Comparison of ENCODE assay signal across 9 cellular contexts in the genomic region with DNA sequence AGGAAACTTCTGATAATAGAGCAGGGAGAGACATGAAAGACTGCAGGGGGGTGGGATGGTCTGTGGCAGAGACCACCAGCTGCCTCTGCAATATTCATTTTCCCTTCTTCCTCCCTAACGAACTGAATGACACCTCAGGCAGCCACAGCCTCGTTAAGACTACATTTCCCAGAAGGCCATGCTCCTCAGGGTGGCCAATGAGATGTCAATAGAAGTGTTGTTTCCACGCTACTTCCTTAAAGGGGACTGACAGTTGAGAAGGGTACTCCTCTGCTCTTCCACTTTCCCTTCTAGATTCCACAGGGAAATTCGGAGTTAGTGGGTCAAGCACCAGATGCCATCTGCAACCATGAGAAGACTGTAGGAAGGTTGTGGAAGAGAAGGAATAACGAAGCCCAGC. TPM values are rescaled to one million over a fixed set of nuclear protein-coding genes. Genes with fewer than 3 reads are reported as not detected.
A peak's percentile ranks its signal among the peaks of the same experiment; 100 is the strongest.
DNase-seq lines count a peak whose midpoint lies in the region; ATAC-seq, FAIRE-seq and TF ChIP-seq lines count a peak whose summit lies in the region.
"Had no signal": no experiment of that assay in that cellular context is flagged by ENCODE, and none has a peak within 500 bp of the region (broad histone marks: within the 10 kb centered on the region; RNA-seq: fewer than 3 reads in every experiment).

No MANE protein-coding gene starts in this region.

- peaks cover 3% of the 10 kb centered on the region; the same call in 1 of the 2 replicates for H3K4me1 ChIP-seq in GM12878 (ENCODE audit: control insufficient read depth, insufficient read depth, low read length)

- H3K79me2 ChIP-seq in GM12878 (ENCODE audit: control insufficient read depth, insufficient read depth, low read length): no peaks in the 10 kb centered on the region

- in situ Hi-C loops in GM12878 (cut with MboI): no loop called here

- WGBS in GM12878 (ENCODE audit: insufficient coverage, insufficient replicate concordance, low lambda C conversion rate, missing lambda C conversion rate): 11% methylated on average over 5 of the region's 5 CpGs

- intact Hi-C loops in GM12878 (cut with micrococcal nuclease; ENCODE audit: unreplicated experiment): no loop called here

- H3K9ac ChIP-seq in GM12878 (ENCODE audit: control insufficient read depth, insufficient read depth, low read length): no peak overlapping the region

- no peak overlapping the region; the same call in 1 of the 2 replicates for H3K27ac ChIP-seq in GM12878 (ENCODE audit: control insufficient read depth, insufficient read depth)

- SMC1A ChIA-PET in GM12878 (lab: Charles Lee; ENCODE audit: uncharacterized antibody, unreplicated experiment): interaction anchor here (0.7 to 1.0 kb wide), 2 partner anchors 14 to 42 kb away, joined by 3 read pairs; no protein-coding TSS in a partner anchor

- H3K4me2 ChIP-seq in GM12878 (ENCODE audit: control insufficient read depth, insufficient read depth): peak overlapping the region; percentile 82

- CTCF ChIA-PET in GM12878 (lab: Yijun Ruan, JAX): interaction anchor here (0.7 kb wide), 1 partner anchor 18 kb away, joined by 3 read pairs; no protein-coding TSS in a partner anchor

- BruUV-seq in GM12878 (replicated peaks; lab: Mats Ljungman, UMichigan): no TSS peak

- H4K20me1 ChIP-seq in GM12878 (ENCODE audit: control insufficient read depth, insufficient read depth): no peaks in the 10 kb centered on the region

- no peak for TF ChIP-seq CTCF in GM12878 (IDR thresholded peaks at IDR 0.05 in 2 of 3, conservative IDR thresholded peaks at IDR 0.05 in 1 of 3; ENCODE audit: control insufficient read depth in 2 of 3, extremely low read depth in 1 of 3, insufficient read depth in 1 of 3, low read depth in 3 of 3, low read length in 3 of 3)

- H3K4me3 ChIP-seq in Jurkat, Clone E6-1 (ENCODE audit: low read length): no peak overlapping the region
- H3K4me3 ChIP-seq in GM12878: peak overlapping the region; percentile 49; the same call in 1 of the 2 replicates

- H3K9me3 ChIP-seq in GM12878 (replicated peaks; ENCODE audit: control insufficient read depth, insufficient read depth, low read length): no peaks in the 10 kb centered on the region; the same call in 2 of the 3 replicates

- no peak for TF ChIP-seq RAD21 in GM12878 (IDR thresholded peaks at IDR 0.05; ENCODE audit: insufficient read depth, low read depth, low read length)

- no peak for TF ChIP-seq EP300 in GM12878 (IDR thresholded peaks at IDR 0.05; ENCODE audit: borderline replicate concordance in 1 of 2, control insufficient read depth in 1 of 2, low read depth in 2 of 2, low read length in 2 of 2)

- H3K36me3 ChIP-seq in GM12878 (ENCODE audit: control insufficient read depth in 2 of 2, insufficient read depth in 2 of 2, low read length in 1 of 2): no peaks in the 10 kb centered on the region

- TF ChIP-seq POLR2A in GM12878 (IDR thresholded peaks at IDR 0.05; ENCODE audit: low read depth, low read length): no peak

- RAD21 ChIA-PET in GM12878 (lab: Charles Lee; ENCODE audit: unreplicated experiment): interaction anchor here (0.6 kb wide), 1 partner anchor 9 kb away, joined by 4 read pairs; no protein-coding TSS in a partner anchor

- peak overlapping the region; percentile 98 for H2AFZ ChIP-seq in GM12878 (ENCODE audit: control insufficient read depth, low read depth, low read length)

- peak; percentile 1 for DNase-seq in NCI-H510A treated with DMSO at 0.1 percent for 48 hours (lab: John Stamatoyannopoulos, UW)
- no peak for DNase-seq in NCI-H510A (lab: John Stamatoyannopoulos, UW)
- peak; percentile 28 for DNase-seq in Jurkat, Clone E6-1 (ENCODE audit: low read depth, low spot score)
- peak; percentile 44 for DNase-seq in GM12878 (ENCODE audit: low read depth, low spot score)
- peak; percentile 48 for DNase-seq in left lobe of liver (ENCODE audit: low spot score)
- no peak for DNase-seq in NCI-H146 (lab: John Stamatoyannopoulos, UW)
- no peak for DNase-seq in HK-2 (ENCODE audit: unreplicated experiment)

- ATAC-seq in GM21529 (IDR thresholded peaks at IDR 0.05; ENCODE audit: unreplicated experiment) (peak; percentile 99), GM12878 (peak; percentile 100), left lobe of liver (peak; percentile 98)

- no peaks in the 10 kb centered on the region for H3K27me3 ChIP-seq in GM12878 (replicated peaks in 1 of 2; ENCODE audit: control insufficient read depth in 2 of 2, insufficient read depth in 2 of 2, low read length in 1 of 2)

- FAIRE-seq in GM12878 (lab: Jason Lieb, UNC): peak; percentile 79
- FAIRE-seq: TTC549 had no signal

- POLR2A ChIA-PET in GM12878 (lab: Charles Lee): no interaction called here

TF ChIP-seq in GM12878, 131 proteins besides CTCF, POLR2A, EP300 and RAD21 (continues in another document):
- peak; percentile 34; the same call in 1 of the 2 replicates for TF ChIP-seq CHD2 (IDR thresholded peaks at IDR 0.05; ENCODE audit: borderline replicate concordance, low read depth, low read length)
- no peak for TF ChIP-seq TAF1 (IDR thresholded peaks at IDR 0.05; ENCODE audit: borderline replicate concordance, low read depth, low read length)
- TF ChIP-seq SRF (IDR thresholded peaks at IDR 0.05; ENCODE audit: low read depth in 2 of 2, low read length in 2 of 2): no peak
- TF ChIP-seq MTA3 (IDR thresholded peaks at IDR 0.05; ENCODE audit: borderline replicate concordance, low read length): no peak
- TF ChIP-seq CREM (IDR thresholded peaks at IDR 0.05; ENCODE audit: low read depth): peak; percentile 57; the same call in 1 of the 2 replicates
- no peak for TF ChIP-seq MEF2A (IDR thresholded peaks at IDR 0.05; ENCODE audit: insufficient read depth, low read depth, low read length)
- TF ChIP-seq RFX5 (IDR thresholded peaks at IDR 0.05; ENCODE audit: low read depth, low read length): peak; percentile 90
- peak; percentile 82 for TF ChIP-seq HCFC1 (IDR thresholded peaks at IDR 0.05; ENCODE audit: low read length)
- 0 out of 2 replicates have a peak, but pooled peaks have one; percentile 56 for TF ChIP-seq YY1 (IDR thresholded peaks at IDR 0.05; ENCODE audit: low read depth, low read length)
- no peak for TF ChIP-seq FOS (IDR thresholded peaks at IDR 0.05; ENCODE audit: borderline replicate concordance, extremely low read depth, insufficient read length)
- TF ChIP-seq IKZF1 (conservative IDR thresholded peaks at IDR 0.05): peak; percentile 35; the same call in 1 of the 2 replicates
- peak; percentile 41; the same call in 1 of the 2 replicates for TF ChIP-seq GABPA (IDR thresholded peaks at IDR 0.05; ENCODE audit: low read depth)
- no peak for TF ChIP-seq PRDM15 (CRISPR knock-in tag; IDR thresholded peaks at IDR 0.05)

RNA-seq across cellular contexts. Expression of gene DAPK1, which starts 52.0 kb away (rescaled TPM):
- polyA plus RNA-seq in Jurkat, Clone E6-1 (2012; ENCODE audit: insufficient read depth, insufficient read length): 17.3 TPM
- 289 and 314 TPM in 2 replicates for total RNA-seq in GM12878 (2013; cell fraction: nucleolus; rRNA removed)
- 54.7 and 57.5 TPM in 2 replicates for total RNA-seq in GM12878 (2014; rRNA removed)
- 44.1 and 46.1 TPM in 2 replicates for total RNA-seq in GM12878 (2014; rRNA removed; fragmentation: Illumina TruSeq; extraction: Trizol)
- 94.7 and 96.7 TPM in 2 replicates for total RNA-seq in GM12878 (2021)
- 14.1 TPM for polyA plus RNA-seq in GM12878 (2011; ENCODE audit: low read depth)
- polyA plus RNA-seq in GM12878 (2011; rRNA removed): 31.4 and 41.3 TPM in 2 replicates
- polyA plus RNA-seq in GM12878 (2011; cell fraction: cytosol; rRNA removed): 22.3 and 23.6 TPM in 2 replicates
- polyA plus RNA-seq in GM12878 (2011; cell fraction: nucleus; rRNA removed): 127 and 131 TPM in 2 replicates
- 24.5 and 32.2 TPM in 2 replicates for polyA plus RNA-seq in GM12878 (2012)
- polyA plus RNA-seq in GM12878 (2014; fragmentation: Illumina TruSeq; extraction: Trizol): 43.6 and 48.4 TPM in 2 replicates
- polyA plus RNA-seq in GM12878 (2014; fragmentation: Nextera tagmentation; extraction: Ambion mirVana): 10 to 100 TPM in 1 of 2 experiments, 1 to 10 TPM in 1; 8.2 to 10.4 TPM
- 48.2 and 56.5 TPM in 2 replicates for polyA plus RNA-seq in GM12878 (2014; rRNA removed)
- 10 to 100 TPM; 55.5 to 56.0 TPM for polyA plus RNA-seq in GM12878 (2016; fragmentation: Nextera tagmentation; extraction: Ambion mirVana)
- polyA minus RNA-seq in GM12878 (2011; rRNA and poly(A)+ RNA removed): 88.0 and 110 TPM in 2 replicates
- 13.4 and 14.3 TPM in 2 replicates for polyA minus RNA-seq in GM12878 (2011; cell fraction: cytosol; rRNA and poly(A)+ RNA removed)
- 88.4 and 117 TPM in 2 replicates for polyA minus RNA-seq in GM12878 (2011; cell fraction: nucleus; rRNA and poly(A)+ RNA removed)
- total RNA-seq in left lobe of liver: 58.0 TPM

Comparison
In these comparisons a context has a peak if more than half of its experiments do, and no peak if none do; other contexts are left out.
1. DNase-seq: peak in NCI-H510A treated with DMSO at 0.1 percent for 48 hours (single experiment), Jurkat, Clone E6-1 (single experiment), GM12878 (single experiment) and left lobe of liver (single experiment); none in NCI-H510A (single experiment), NCI-H146 (single experiment) and HK-2 (single experiment).
2. Peak in every context shown above with its lines, with median percentiles within 50 percentile points of each other: ATAC-seq.